Comparison of ENCODE assay signal across 9 cellular contexts in genomic region chr2:8241317-8241716, GRCh38.
"Had no signal": no experiment of that assay in that cellular context is flagged by ENCODE, and none has a peak within 500 bp of the region (broad histone marks: within the 10 kb centered on the region; RNA-seq: fewer than 3 reads in every experiment).

No MANE protein-coding gene starts in this region.

- ATAC-seq: activated naive CD4-positive, alpha-beta T cell treated with anti-CD3 and anti-CD28 coated beads, Interleukin-2, amount 50 U/mL, for 72 hours; foreskin keratinocyte; heart left ventricle; stimulated activated naive B cell treated with anti-CD40 and anti-IgM and Interleukin-4, amounts not matched to agents 10 μg/mL and 1 μg/mL and 100 μg/mL, for 72 hours had no signal

- H3K4me3 Mint-ChIP-seq: activated CD4-positive, alpha-beta T cell treated with anti-CD3 and anti-CD28 coated beads, Interleukin-2, amount 10 ng/mL, durations not matched to agents 24 days and 14 days; stimulated activated naive B cell treated with anti-CD40 and anti-IgM and Interleukin-4, amounts not matched to agents 10 μg/mL and 1 μg/mL and 100 μg/mL, for 72 hours had no signal

- H3K27ac Mint-ChIP-seq: activated CD4-positive, alpha-beta T cell treated with anti-CD3 and anti-CD28 coated beads, Interleukin-2, amount 10 ng/mL, durations not matched to agents 24 days and 14 days; activated naive CD4-positive, alpha-beta T cell treated with anti-CD3 and anti-CD28 coated beads, Interleukin-2, amount 50 U/mL, for 72 hours; stimulated activated naive B cell treated with anti-CD40 and anti-IgM and Interleukin-4, amounts not matched to agents 10 μg/mL and 1 μg/mL and 100 μg/mL, for 72 hours had no signal

- DNase-seq: activated CD4-positive, alpha-beta T cell treated with anti-CD3 and anti-CD28 coated beads, Interleukin-2, amount 10 ng/mL, durations not matched to agents 24 days and 14 days; activated effector memory CD4-positive, alpha-beta T cell treated with Interleukin-2 at 50 U/mL for 16 hours; foreskin keratinocyte; heart left ventricle; left ventricle myocardium inferior; mesenchymal stem cell; posterior cingulate gyrus; stimulated activated naive B cell treated with anti-CD40 and anti-IgM and Interleukin-4, amounts not matched to agents 10 μg/mL and 1 μg/mL and 100 μg/mL, for 72 hours had no signal
